6 cellular contexts compared by ENCODE assay signal in the genomic region with DNA sequence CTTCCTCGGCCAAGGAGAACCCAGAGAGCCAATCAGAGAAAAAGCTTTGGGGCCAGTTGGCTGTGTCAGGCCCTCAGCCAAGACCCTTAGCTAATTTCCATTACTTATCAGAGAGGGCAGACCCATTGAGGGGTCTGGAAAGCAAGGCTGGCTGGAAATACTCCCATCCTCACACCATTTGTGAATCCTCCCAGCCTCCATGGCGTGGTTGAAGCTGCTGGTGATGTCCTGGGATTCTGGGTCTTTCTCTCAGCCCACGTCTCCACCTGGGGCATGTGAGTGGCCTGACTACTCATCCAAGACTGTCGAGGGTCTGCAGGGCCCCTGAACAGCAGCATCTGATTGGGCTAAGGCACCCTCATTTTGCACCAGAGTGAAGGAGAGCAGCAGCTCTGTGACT.
DNase-seq lines count a peak whose midpoint lies in the region; ATAC-seq, FAIRE-seq and TF ChIP-seq lines count a peak whose summit lies in the region.
"Not testable (repeated sequence)": the region's sequence is repeated elsewhere in the genome, so short reads cannot be mapped to it uniquely, and the experiment has no call there.

No MANE protein-coding gene starts in this region.

- H4K8ac ChIP-seq in H1 (ENCODE audit: extremely low read depth, insufficient read depth, low read length); mesendoderm (ENCODE audit: low read depth, low read length); neuronal stem cell (ENCODE audit: low read depth, low read length): not testable (repeated sequence)

- CTCF ChIA-PET in H1 (lab: Charles Lee; ENCODE audit: partially characterized antibody): interaction anchor here (0.6 to 4.3 kb wide), 17 partner anchors 11 to 598 kb away, joined by 3 to 27 read pairs (median 4); a partner anchor contains a TSS

- H3K56ac ChIP-seq in H1 (replicated peaks; ENCODE audit: insufficient read length, low read depth, low read length): not testable (repeated sequence)
- peak overlapping the region; percentile 22 for H3K56ac ChIP-seq in mesendoderm (ENCODE audit: low read length)

- not testable (repeated sequence) for H4K20me1 ChIP-seq in DND-41 (ENCODE audit: insufficient read depth, low read length); H1 (replicated peaks in 1 of 2; ENCODE audit: control insufficient read depth in 1 of 2, insufficient read depth in 2 of 2, low read length in 2 of 2); hepatocyte (ENCODE audit: insufficient read depth, poor library complexity, severe bottlenecking)

- not testable (repeated sequence) for DNase-seq in DND-41; H1 (ENCODE audit: low read depth in 1 of 2, low spot score in 2 of 2); hepatocyte (ENCODE audit: low spot score); mesendoderm; neuronal stem cell (ENCODE audit: low spot score)

- not testable (repeated sequence) for TF ChIP-seq POLR2A in H1 (IDR thresholded peaks at IDR 0.05; ENCODE audit: control extremely low read depth in 1 of 2, low read depth in 2 of 2, low read length in 2 of 2)

- not testable (repeated sequence) for H3K4me3 ChIP-seq in DND-41 (ENCODE audit: low read depth in 1 of 2, low read length in 2 of 2); H1 (ENCODE audit: extremely low read depth in 1 of 4, insufficient read depth in 2 of 4, low read depth in 3 of 4, low read length in 4 of 4); hepatocyte; mesendoderm (ENCODE audit: low read length); neuronal stem cell (ENCODE audit: low read length in 2 of 2)

- H3K9ac ChIP-seq in DND-41 (ENCODE audit: low read depth, low read length); H1 (replicated peaks in 1 of 4; ENCODE audit: extremely low read depth in 1 of 4, low read depth in 3 of 4, low read length in 3 of 4); mesendoderm (ENCODE audit: low read length); neuronal stem cell (ENCODE audit: low read depth, low read length, poor library complexity): not testable (repeated sequence)

- not testable (repeated sequence) for FAIRE-seq in H1 (lab: Jason Lieb, UNC)

- H3K79me2 ChIP-seq in DND-41 (ENCODE audit: insufficient read depth, low read length); H1 (ENCODE audit: control insufficient read depth in 1 of 2, insufficient read depth in 2 of 2, low read length in 2 of 2); hepatocyte; mesendoderm (ENCODE audit: control insufficient read depth, insufficient read depth, low read length): not testable (repeated sequence)

- not testable (repeated sequence) for H3K4me3 Mint-ChIP-seq in brain

- not testable (repeated sequence) for H3K36me3 Mint-ChIP-seq in brain

- H3K4me1 Mint-ChIP-seq in brain: peaks cover 30% of the 10 kb centered on the region

- H3K9me2 ChIP-seq in hepatocyte (replicated peaks; ENCODE audit: insufficient read depth): not testable (repeated sequence)

- POLR2A ChIA-PET in H1 (lab: Charles Lee; ENCODE audit: partially characterized antibody): interaction anchor here (0.6 to 1.4 kb wide), 2 partner anchors 10 to 290 kb away, joined by 3 to 4 read pairs; no protein-coding TSS in a partner anchor

- H2BK5ac ChIP-seq in H1 (ENCODE audit: low read depth, low read length): peak overlapping the region; percentile 49; the same call in 1 of the 2 replicates
- H2BK5ac ChIP-seq in mesendoderm (ENCODE audit: low read length); neuronal stem cell (ENCODE audit: low read length): not testable (repeated sequence)

- 97% methylated on average over 3 of the region's 4 CpGs; no CpG with 5 or more reads in 1 of the 2 experiments for WGBS in H1 (ENCODE audit: extremely low coverage in 1 of 2, insufficient coverage in 1 of 2, insufficient read length in 1 of 2, insufficient replicate concordance in 2 of 2, low coverage in 1 of 2, low lambda C conversion rate in 2 of 2, missing lambda C conversion rate in 1 of 2), 2 experiments
- 91% methylated on average over 4 of the region's 4 CpGs for WGBS in hepatocyte (ENCODE audit: low lambda C conversion rate, missing lambda C conversion rate)
- no CpG with 5 or more reads among the region's 4 CpGs for WGBS in mesendoderm (ENCODE audit: extremely low coverage, insufficient coverage, low lambda C conversion rate)
- WGBS in neuronal stem cell (ENCODE audit: extremely low coverage in 2 of 2, insufficient read length in 2 of 2, insufficient replicate concordance in 1 of 2), 2 donors: no CpG with 5 or more reads among the region's 4 CpGs

- H2BK12ac ChIP-seq in H1 (ENCODE audit: low read depth, low read length) (peak overlapping the region; percentile 94; the same call in 1 of the 2 replicates), neuronal stem cell (ENCODE audit: low read length) (peak overlapping the region; percentile 46)

- not testable (repeated sequence) for H3K4me2 ChIP-seq in DND-41 (ENCODE audit: insufficient read depth, low read length); H1 (ENCODE audit: insufficient read depth in 1 of 2, low read depth in 2 of 2, low read length in 2 of 2); hepatocyte; mesendoderm (ENCODE audit: low read length); neuronal stem cell (ENCODE audit: insufficient read depth, low read length, poor library complexity, severe bottlenecking)

- not testable (repeated sequence) for H3K27me3 Mint-ChIP-seq in brain

- H3K27ac Mint-ChIP-seq in brain: peak overlapping the region in 3 of 5 experiments; percentile 3 to 56 (median 56)

- H4K91ac ChIP-seq in H1 (replicated peaks; ENCODE audit: insufficient read length, low read length); neuronal stem cell (ENCODE audit: low read depth, low read length, poor library complexity): not testable (repeated sequence)

- H3K9me3 Mint-ChIP-seq in brain: not testable (repeated sequence)

- H3K79me1 ChIP-seq in H1 (ENCODE audit: low read depth, low read length); mesendoderm (ENCODE audit: low read length); neuronal stem cell (ENCODE audit: low read depth, low read length): not testable (repeated sequence)

- H2AK5ac ChIP-seq in H1 (ENCODE audit: low read depth, low read length): peak overlapping the region; percentile 82; the same call in 1 of the 2 replicates
- H2AK5ac ChIP-seq in mesendoderm (ENCODE audit: low read length): not testable (repeated sequence)
- peak overlapping the region; percentile 90 for H2AK5ac ChIP-seq in neuronal stem cell (ENCODE audit: low read depth, low read length)

- H3K14ac ChIP-seq in H1 (ENCODE audit: insufficient read length); neuronal stem cell (ENCODE audit: low read length): not testable (repeated sequence)

- not testable (repeated sequence) for H3K4me1 ChIP-seq in DND-41 (ENCODE audit: insufficient read depth, low read length); hepatocyte (ENCODE audit: insufficient read depth); mesendoderm (ENCODE audit: control insufficient read depth, low read depth, low read length); neuronal stem cell (ENCODE audit: control insufficient read depth in 2 of 2, insufficient read depth in 1 of 2, low read depth in 1 of 2, low read length in 2 of 2)
- peaks cover 2 to 17% (median 8%) of the 10 kb centered on the region in 4 experiments; a peak in 5 of 7 replicates for H3K4me1 ChIP-seq in H1 (replicated peaks in 1 of 4; ENCODE audit: control insufficient read depth in 3 of 4, insufficient read depth in 4 of 4, low read length in 3 of 4)

- H3K9me3 ChIP-seq in DND-41 (ENCODE audit: insufficient read depth, low read length, severe bottlenecking); H1 (ENCODE audit: insufficient read depth in 2 of 2, low read depth in 1 of 2, low read length in 1 of 2); hepatocyte (ENCODE audit: low read depth); neuronal stem cell (replicated peaks in 1 of 2; ENCODE audit: control insufficient read depth in 2 of 2, insufficient read depth in 1 of 2, low read depth in 1 of 2, low read length in 2 of 2): not testable (repeated sequence)

- peak overlapping the region; percentile 58; the same call in 1 of the 2 replicates for H2AFZ ChIP-seq in DND-41 (ENCODE audit: low read depth, low read length)
- not testable (repeated sequence) for H2AFZ ChIP-seq in H1 (ENCODE audit: low read length); hepatocyte; neuronal stem cell (ENCODE audit: low read length)

- not testable (repeated sequence) for TF ChIP-seq EP300 in H1 (IDR thresholded peaks at IDR 0.05; ENCODE audit: borderline replicate concordance in 1 of 2, low read depth in 2 of 2, low read length in 2 of 2)

- H3K27me3 ChIP-seq in DND-41 (ENCODE audit: insufficient read depth, low read length, poor library complexity); H1 (replicated peaks in 1 of 4; ENCODE audit: control insufficient read depth in 3 of 4, extremely low read depth in 1 of 4, insufficient read depth in 3 of 4, low read length in 3 of 4); hepatocyte; mesendoderm (ENCODE audit: insufficient read depth, low read length, poor library complexity); neuronal stem cell (ENCODE audit: control insufficient read depth in 3 of 3, insufficient read depth in 3 of 3, low read depth in 1 of 3, low read length in 3 of 3): not testable (repeated sequence)

- not testable (repeated sequence) for H3K23me2 ChIP-seq in H1 (ENCODE audit: low read depth, low read length)

- not testable (repeated sequence) for ATAC-seq in DND-41 (ENCODE audit: insufficient read depth, low read depth)

- H3K36me3 ChIP-seq in DND-41 (ENCODE audit: insufficient read depth, low read length); H1 (ENCODE audit: control insufficient read depth in 2 of 4, insufficient read depth in 4 of 4, low read length in 3 of 4); hepatocyte (replicated peaks; ENCODE audit: insufficient read depth, low read depth); mesendoderm (ENCODE audit: control insufficient read depth, insufficient read depth, low read length); neuronal stem cell (replicated peaks in 1 of 2; ENCODE audit: control insufficient read depth in 2 of 2, insufficient read depth in 2 of 2, low read length in 2 of 2): not testable (repeated sequence)

- H4K5ac ChIP-seq in H1 (ENCODE audit: insufficient read length, low read depth, low read length); mesendoderm (ENCODE audit: low read length): not testable (repeated sequence)

- not testable (repeated sequence) for H3K23ac ChIP-seq in H1 (ENCODE audit: insufficient read length); mesendoderm (ENCODE audit: low read length); neuronal stem cell (ENCODE audit: low read depth, low read length, poor library complexity)

- peak overlapping the region; percentile 75; the same call in 1 of the 2 replicates for H2BK20ac ChIP-seq in H1 (ENCODE audit: low read length)

- not testable (repeated sequence) for H3K27ac ChIP-seq in DND-41 (ENCODE audit: low read length); H1 (ENCODE audit: low read depth, low read length); mesendoderm (ENCODE audit: low read depth, low read length); neuronal stem cell (replicated peaks; ENCODE audit: low read length)
- H3K27ac ChIP-seq in hepatocyte: peak overlapping the region; percentile 14

- peak overlapping the region; percentile 90 for H2BK120ac ChIP-seq in H1 (replicated peaks; ENCODE audit: low read depth, low read length)
- not testable (repeated sequence) for H2BK120ac ChIP-seq in mesendoderm (ENCODE audit: low read depth, low read length)
- peak overlapping the region; percentile 87 for H2BK120ac ChIP-seq in neuronal stem cell (ENCODE audit: low read depth, low read length)

- not testable (repeated sequence) for H3K18ac ChIP-seq in H1 (ENCODE audit: extremely low read depth, low read length)
- H3K18ac ChIP-seq in mesendoderm (ENCODE audit: low read length): peak overlapping the region; percentile 2
- peak overlapping the region; percentile 44 for H3K18ac ChIP-seq in neuronal stem cell (ENCODE audit: low read length)

- not testable (repeated sequence) for TF ChIP-seq CTCF in DND-41 (IDR thresholded peaks at IDR 0.05; ENCODE audit: borderline replicate concordance, extremely low read depth, low read length, poor library complexity, severe bottlenecking); brain (conservative IDR thresholded peaks at IDR 0.05); H1 (IDR thresholded peaks at IDR 0.05; ENCODE audit: control extremely low read depth in 1 of 3, insufficient read depth in 1 of 3, low read depth in 1 of 3, low read length in 3 of 3); hepatocyte (IDR thresholded peaks at IDR 0.05; ENCODE audit: poor library complexity)

- peak overlapping the region; percentile 69 for H3K4ac ChIP-seq in H1 (replicated peaks; ENCODE audit: insufficient read length, low read depth, low read length)
- H3K4ac ChIP-seq in mesendoderm (ENCODE audit: low read depth, low read length); neuronal stem cell (ENCODE audit: low read length): not testable (repeated sequence)

- not testable (repeated sequence) for H2BK15ac ChIP-seq in H1 (ENCODE audit: low read length); mesendoderm (replicated peaks; ENCODE audit: low read depth); neuronal stem cell (ENCODE audit: low read length)

- not testable (repeated sequence) for TF ChIP-seq RAD21 in H1 (IDR thresholded peaks at IDR 0.05 in 1 of 2, conservative IDR thresholded peaks at IDR 0.05 in 1 of 2; ENCODE audit: low read depth in 2 of 2, low read length in 2 of 2)
